8 cellular contexts compared by ENCODE assay signal in the genomic region with DNA sequence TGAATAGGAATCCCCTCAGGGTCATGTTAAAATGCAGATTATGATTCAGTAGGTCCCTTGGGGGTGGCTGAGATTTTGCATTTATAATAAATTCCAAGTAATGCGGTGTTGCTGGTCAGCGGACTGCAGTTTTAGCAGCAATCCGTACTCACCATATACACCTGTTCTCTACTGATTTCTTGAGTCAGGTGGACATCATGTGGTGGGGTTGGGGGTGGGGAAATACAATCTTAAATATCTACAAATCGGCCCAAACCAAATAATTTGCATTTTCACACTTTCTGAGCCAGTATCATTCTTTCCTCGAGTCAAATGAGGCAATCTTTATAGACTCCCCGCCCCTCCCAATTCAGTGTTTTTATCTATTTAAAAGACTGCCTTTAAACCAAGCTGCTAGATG. TPM values are rescaled to one million over a fixed set of nuclear protein-coding genes. Genes with fewer than 3 reads are reported as not detected.
DNase-seq lines count a peak whose midpoint lies in the region; ATAC-seq and TF ChIP-seq lines count a peak whose summit lies in the region.

No MANE protein-coding gene starts in this region.

- no peaks in the 10 kb centered on the region for H3K27me3 ChIP-seq in right cardiac atrium (ENCODE audit: control insufficient read depth, insufficient read depth)
- H3K27me3 ChIP-seq in vagina, result no peaks in the 10 kb centered on the region

- H3K4me1 ChIP-seq in right cardiac atrium (ENCODE audit: control insufficient read depth, insufficient read depth, low read length) (no peaks in the 10 kb centered on the region), vagina (peaks cover 14% of the 10 kb centered on the region)

- H3K9me3 ChIP-seq in right cardiac atrium (ENCODE audit: control insufficient read depth, low read length) (no peaks in the 10 kb centered on the region), vagina (no peaks in the 10 kb centered on the region)

- peak overlapping the region; percentile 86 for H3K27ac Mint-ChIP-seq in memory B cell

- H3K27ac ChIP-seq in right cardiac atrium (ENCODE audit: low read length), result no peak overlapping the region
- peak overlapping the region; percentile 79 for H3K27ac ChIP-seq in vagina

- H3K4me3 Mint-ChIP-seq in memory B cell, result peak overlapping the region; percentile 93

- no peak for ATAC-seq in right cardiac atrium
- no peak for ATAC-seq in Right ventricle myocardium inferior
- ATAC-seq in memory B cell (ENCODE audit: low read depth), result peak; percentile 22

- intact Hi-C loops in right cardiac atrium (cut with DNase I) (loop anchor here in 1 of 4 donors (10.0 kb wide), 1 partner anchor 372 kb away; no protein-coding TSS in a partner anchor), Right ventricle myocardium inferior (cut with DNase I) (loop anchor here (5.0 to 10.0 kb wide), 3 partner anchors 178 to 394 kb away; a partner anchor contains a TSS), vagina (cut with DNase I) (no loop called here)

- DNase-seq in right cardiac atrium, result no peak
- no peak for DNase-seq in Right ventricle myocardium inferior (ENCODE audit: missing footprints)
- no peak for DNase-seq in astrocyte of the cerebellum (ENCODE audit: low read depth)
- no peak for DNase-seq in memory B cell (ENCODE audit: low spot score in 2 of 2)
- no peak for DNase-seq in vagina (ENCODE audit: extremely low spot score in 2 of 2)
- no peak for DNase-seq in AML-193 (lab: John Stamatoyannopoulos, UW)
- no peak for DNase-seq in SHP77 (lab: John Stamatoyannopoulos, UW)
- no peak for DNase-seq in activated CD4-positive, alpha-beta T cell treated with anti-CD3 and anti-CD28 coated beads for 1 hour

- no peaks in the 10 kb centered on the region for H3K36me3 ChIP-seq in vagina

- peaks cover 8% of the 10 kb centered on the region for H3K4me1 Mint-ChIP-seq in memory B cell

- no peak for TF ChIP-seq POLR2A in vagina (IDR thresholded peaks at IDR 0.05)

- no peaks in the 10 kb centered on the region for H3K9me3 Mint-ChIP-seq in memory B cell

- TF ChIP-seq CTCF in astrocyte of the cerebellum (IDR thresholded peaks at IDR 0.05; ENCODE audit: low read depth, low read length, missing control alignments) (no peak), vagina (IDR thresholded peaks at IDR 0.05) (no peak)

- WGBS in right cardiac atrium, result 56% methylated on average over 6 of the region's 6 CpGs

- H3K4me3 ChIP-seq in right cardiac atrium (ENCODE audit: low read length) (peak overlapping the region; percentile 62), astrocyte of the cerebellum (ENCODE audit: low read depth, low read length) (peak overlapping the region; percentile 78), vagina (peak overlapping the region; percentile 79 to 94)

- in situ Hi-C loops in astrocyte of the cerebellum (cut with HindIII; ENCODE audit: low sequenced_read_pairs), result no loop called here

- H3K36me3 Mint-ChIP-seq in memory B cell, result no peaks in the 10 kb centered on the region

- H3K27me3 Mint-ChIP-seq in memory B cell, result no peaks in the 10 kb centered on the region

RNA-seq across cellular contexts. Expression of a gene that starts 0.9 kb away (rescaled TPM):
- total RNA-seq in right cardiac atrium (10 to 100 TPM in 3 of 4 donors, 1 to 10 TPM in 1; 6.4 to 15.4 (median 13.7) TPM), Right ventricle myocardium inferior (8.0 TPM), vagina (9.6 TPM)
- polyA plus RNA-seq in right cardiac atrium, result 4.9 TPM
